12 cellular contexts compared by ENCODE assay signal in genomic region chr20:1331101-1331500, GRCh38. TPM values are rescaled to one million over a fixed set of nuclear protein-coding genes. Genes with fewer than 3 reads are reported as not detected.
A peak's percentile ranks its signal among the peaks of the same experiment; 100 is the strongest.
DNase-seq lines count a peak whose midpoint lies in the region; ATAC-seq and TF ChIP-seq lines count a peak whose summit lies in the region.
"Had no signal": no experiment of that assay in that cellular context is flagged by ENCODE, and none has a peak within 500 bp of the region (broad histone marks: within the 10 kb centered on the region; RNA-seq: fewer than 3 reads in every experiment).

No MANE protein-coding gene starts in this region.

- H3K9me3 ChIP-seq in CD4-positive, alpha-beta T cell (ENCODE audit: control insufficient read depth, low read length) = no peaks in the 10 kb centered on the region
- H3K9me3 ChIP-seq in Peyer's patch (no peaks in the 10 kb centered on the region), endodermal cell (ENCODE audit: control insufficient read depth, low read length) (no peaks in the 10 kb centered on the region), T-helper 17 cell (ENCODE audit: control insufficient read depth, low read length, poor library complexity, severe bottlenecking) (no peaks in the 10 kb centered on the region)
- H3K9me3 ChIP-seq: Caco-2 had no signal

- peaks cover 40% of the 10 kb centered on the region for H3K36me3 Mint-ChIP-seq in CD4-positive, alpha-beta T cell (ENCODE audit: low read depth)
- H3K36me3 Mint-ChIP-seq in endodermal cell (ENCODE audit: low read depth) = peaks cover 31% of the 10 kb centered on the region
- peaks cover 5% of the 10 kb centered on the region for H3K36me3 Mint-ChIP-seq in progenitor cell of endocrine pancreas (ENCODE audit: insufficient read depth)
- peaks cover 2% of the 10 kb centered on the region for H3K36me3 Mint-ChIP-seq in T-helper 17 cell (ENCODE audit: low read depth)

- H3K27ac Mint-ChIP-seq in CD4-positive, alpha-beta T cell = no peak overlapping the region
- H3K27ac Mint-ChIP-seq in endodermal cell (no peak overlapping the region), progenitor cell of endocrine pancreas (peak overlapping the region; percentile 51), T-helper 17 cell (no peak overlapping the region)

- no peaks in the 10 kb centered on the region for H3K9me3 Mint-ChIP-seq in CD4-positive, alpha-beta T cell
- H3K9me3 Mint-ChIP-seq in endodermal cell = no peaks in the 10 kb centered on the region
- H3K9me3 Mint-ChIP-seq in progenitor cell of endocrine pancreas (ENCODE audit: low read depth) = no peaks in the 10 kb centered on the region

- H3K4me1 ChIP-seq in Peyer's patch = peaks cover 0 to 40% (median under 1%) of the 10 kb centered on the region in 4 donors
- H3K4me1 ChIP-seq in endodermal cell (ENCODE audit: control insufficient read depth, insufficient read depth, low read length) = peaks cover 5% of the 10 kb centered on the region

- CTCF ChIA-PET in CD4-positive, alpha-beta T cell (lab: Charles Lee) = no interaction called here

- ATAC-seq in CD4-positive, alpha-beta T cell (ENCODE audit: poor library complexity) = no peak
- no peak for ATAC-seq in GM19397 (IDR thresholded peaks at IDR 0.05; ENCODE audit: unreplicated experiment)
- ATAC-seq in T-helper 17 cell = no peak
- no peak for ATAC-seq in HG03521 (IDR thresholded peaks at IDR 0.05; ENCODE audit: unreplicated experiment)

- intact Hi-C loops in CD4-positive, alpha-beta T cell (cut with DNase I, micrococcal nuclease) = no loop called here

- peak in 1 of 10 experiments; percentile 8 for DNase-seq in CD4-positive, alpha-beta T cell
- DNase-seq in Peyer's patch (peak in 2 of 3 donors; percentile 29 to 36), endodermal cell (peak; percentile 16), progenitor cell of endocrine pancreas (ENCODE audit: low spot score, unreplicated experiment) (no peak), T-helper 17 cell (no peak), NCI-H2107 (lab: John Stamatoyannopoulos, UW) (no peak)
- DNase-seq: central memory CD4-positive, alpha-beta T cell; NCI-H446 treated with DMSO at 0.1 percent for 48 hours; T-helper 9 cell had no signal

- POLR2A ChIA-PET in CD4-positive, alpha-beta T cell (lab: Charles Lee) = interaction anchor here (0.9 kb wide), 1 partner anchor 61 kb away, joined by 3 read pairs; the partner anchor contains the start of gene FKBP1A

- WGBS in endodermal cell (ENCODE audit: insufficient coverage in 1 of 2, insufficient read length in 1 of 2), 2 experiments = 91 to 100% methylated on average over 2 of the region's 2 CpGs

- peaks cover 47% of the 10 kb centered on the region for H3K4me1 Mint-ChIP-seq in CD4-positive, alpha-beta T cell (ENCODE audit: low read depth)
- H3K4me1 Mint-ChIP-seq in endodermal cell = peaks cover 7% of the 10 kb centered on the region
- peaks cover 11% of the 10 kb centered on the region for H3K4me1 Mint-ChIP-seq in progenitor cell of endocrine pancreas (ENCODE audit: low read depth)
- peaks cover 36% of the 10 kb centered on the region for H3K4me1 Mint-ChIP-seq in T-helper 17 cell

- H3K36me3 ChIP-seq in Peyer's patch (no peaks in the 10 kb centered on the region), endodermal cell (ENCODE audit: control insufficient read depth, insufficient read depth, low read length) (peaks cover 16% of the 10 kb centered on the region)

- peak overlapping the region; percentile 32 for H3K27ac ChIP-seq in CD4-positive, alpha-beta T cell (ENCODE audit: low read depth, low read length)
- H3K27ac ChIP-seq in Peyer's patch (peak overlapping the region in 2 of 4 donors; percentile 91 to 96), endodermal cell (ENCODE audit: low read depth, low read length) (no peak overlapping the region)

- H3K4me3 ChIP-seq in Peyer's patch (no peak overlapping the region), endodermal cell (ENCODE audit: low read length) (no peak overlapping the region)

- no peaks in the 10 kb centered on the region for H3K27me3 ChIP-seq in CD4-positive, alpha-beta T cell (ENCODE audit: control insufficient read depth, insufficient read depth, low read length)
- H3K27me3 ChIP-seq in Peyer's patch (no peaks in the 10 kb centered on the region), endodermal cell (ENCODE audit: control insufficient read depth, insufficient read depth, low read length, poor library complexity, severe bottlenecking) (no peaks in the 10 kb centered on the region)

- no peak overlapping the region for H3K4me3 Mint-ChIP-seq in CD4-positive, alpha-beta T cell
- H3K4me3 Mint-ChIP-seq in endodermal cell = no peak overlapping the region
- no peak overlapping the region for H3K4me3 Mint-ChIP-seq in progenitor cell of endocrine pancreas (ENCODE audit: low read depth)
- no peak overlapping the region for H3K4me3 Mint-ChIP-seq in T-helper 17 cell

- no peak overlapping the region for H3K9ac ChIP-seq in endodermal cell (ENCODE audit: extremely low read depth, low read length, poor library complexity, severe bottlenecking)

- no peaks in the 10 kb centered on the region for H3K27me3 Mint-ChIP-seq in CD4-positive, alpha-beta T cell
- H3K27me3 Mint-ChIP-seq in endodermal cell (ENCODE audit: insufficient read depth) (no peaks in the 10 kb centered on the region), progenitor cell of endocrine pancreas (no peaks in the 10 kb centered on the region), T-helper 17 cell (no peaks in the 10 kb centered on the region)

- no peak for TF ChIP-seq CTCF in CD4-positive, alpha-beta T cell (IDR thresholded peaks at IDR 0.05)
- TF ChIP-seq CTCF in Peyer's patch (IDR thresholded peaks at IDR 0.05) (no peak), endodermal cell (conservative IDR thresholded peaks at IDR 0.05) (no peak), progenitor cell of endocrine pancreas (IDR thresholded peaks at IDR 0.05; ENCODE audit: unreplicated experiment) (no peak)

- no peak for TF ChIP-seq POLR2A in Peyer's patch (IDR thresholded peaks at IDR 0.05)

RNA-seq across cellular contexts. Expression of gene SDCBP2, which starts 2.2 kb away (rescaled TPM):
- total RNA-seq in CD4-positive, alpha-beta T cell = 1 to 10 TPM; 1.2 to 1.3 TPM
- total RNA-seq in Peyer's patch = 100 to 1,000 TPM in 3 of 4 donors, 10 to 100 TPM in 1; 29.7 to 361 (median 306) TPM
- 1 to 10 TPM; 1.5 to 5.1 TPM for total RNA-seq in endodermal cell
- polyA plus RNA-seq in endodermal cell (2013, experiment 1 of 2) = 2.6 TPM
- polyA plus RNA-seq in endodermal cell (2013, experiment 2 of 2) = 3.0 TPM
- 2.0 and 2.3 TPM in 2 replicates for total RNA-seq in progenitor cell of endocrine pancreas
- total RNA-seq in T-helper 17 cell = 1 to 10 TPM; 1.2 to 2.3 TPM

Comparison
In these comparisons a context has a peak if more than half of its experiments do, and no peak if none do; other contexts are left out.
1. DNase-seq: peak in Peyer's patch (2 of 3) and endodermal cell (single experiment); none in progenitor cell of endocrine pancreas (single experiment), T-helper 17 cell (0 of 3) and NCI-H2107 (single experiment).